Comparison of ENCODE assay signal across 19 cellular contexts in genomic region chr5:85760519-85760918, GRCh38.
"Had no signal": no experiment of that assay in that cellular context is flagged by ENCODE, and none has a peak within 500 bp of the region (broad histone marks: within the 10 kb centered on the region; RNA-seq: fewer than 3 reads in every experiment).

No MANE protein-coding gene starts in this region.

- ATAC-seq: esophagus mucosa; heart left ventricle; naive thymus-derived CD8-positive, alpha-beta T cell had no signal

- H3K9me3 ChIP-seq: ovary, sigmoid colon, thoracic aorta, transverse colon had no signal

- H3K36me3 Mint-ChIP-seq: naive thymus-derived CD8-positive, alpha-beta T cell had no signal

- H3K27me3 Mint-ChIP-seq: naive thymus-derived CD8-positive, alpha-beta T cell had no signal

- H3K27me3 ChIP-seq: heart left ventricle, ovary, right atrium auricular region, sigmoid colon, stomach, transverse colon had no signal

- H3K4me1 ChIP-seq: heart left ventricle, right atrium auricular region, sigmoid colon, stomach, transverse colon had no signal

- H3K4me3 Mint-ChIP-seq: naive thymus-derived CD8-positive, alpha-beta T cell; neural crest cell had no signal

- H3K27ac Mint-ChIP-seq: naive thymus-derived CD8-positive, alpha-beta T cell had no signal

- H3K36me3 ChIP-seq: heart left ventricle, ovary, right atrium auricular region, sigmoid colon, stomach, thoracic aorta, transverse colon had no signal

- DNase-seq: effector CD4-positive, alpha-beta T cell; heart left ventricle; hippocampal formation; kidney glomerular epithelial cell; naive thymus-derived CD8-positive, alpha-beta T cell; nucleus accumbens; ovary; sigmoid colon; stimulated activated CD4-positive, alpha-beta T cell treated with anti-CD3 and anti-CD28 coated beads, Interleukin-12 subunit alpha, Interleukin-12 subunit beta, amount 100 ng/mL, for 4 hours; stimulated activated naive CD4-positive, alpha-beta T cell; stomach; substantia nigra; transverse colon had no signal

- H3K4me1 Mint-ChIP-seq: naive thymus-derived CD8-positive, alpha-beta T cell; neural crest cell had no signal

- H3K27ac ChIP-seq: coronary artery, heart left ventricle, ovary, right atrium auricular region, sigmoid colon, skin epidermis, stomach, thoracic aorta, transverse colon had no signal

- H3K4me3 ChIP-seq: coronary artery, heart left ventricle, ovary, right atrium auricular region, sigmoid colon, skin epidermis, stomach, thoracic aorta, transverse colon had no signal
